ENCODE assay signal across 8 cellular contexts in genomic region chrX:16719334-16720084, GRCh38. TPM values are rescaled to one million over a fixed set of nuclear protein-coding genes. Genes with fewer than 3 reads are reported as not detected.
A peak's percentile ranks its signal among the peaks of the same experiment; 100 is the strongest.
DNase-seq lines count a peak whose midpoint lies in the region; ATAC-seq and TF ChIP-seq lines count a peak whose summit lies in the region.

TSS of gene SYAP1 (plus strand) at chrX:16719612. CDS start at chrX:16719725, 113 bp downstream.

- TF ChIP-seq CTCF in GM10248 (IDR thresholded peaks at IDR 0.05; ENCODE audit: control extremely low read depth, extremely low read depth, low read depth, missing control alignments) = no peak
- no peak for TF ChIP-seq CTCF in omental fat pad (IDR thresholded peaks at IDR 0.05)
- no peak for TF ChIP-seq CTCF in testis (IDR thresholded peaks at IDR 0.05)

- no peaks in the 10 kb centered on the region for H3K27me3 Mint-ChIP-seq in activated naive CD8-positive, alpha-beta T cell

- H3K4me1 Mint-ChIP-seq in activated naive CD8-positive, alpha-beta T cell (ENCODE audit: low read depth) = peaks cover 30% of the 10 kb centered on the region

- peak within 1 kb of the TSS; percentile 63 to 80 for H3K4me3 ChIP-seq in testis

- no peaks in the 10 kb centered on the region for H3K27me3 ChIP-seq in testis

- peak within 1 kb of the TSS; percentile 92 for H3K4me3 Mint-ChIP-seq in activated naive CD8-positive, alpha-beta T cell

- no peaks in the 10 kb centered on the region for H3K4me1 ChIP-seq in testis

- peak; percentile 87 for DNase-seq in GM10248 (ENCODE audit: extremely low spot score)
- DNase-seq in NCI-H1105 (lab: John Stamatoyannopoulos, UW) = peak; percentile 84
- peak; percentile 62 for DNase-seq in SKM-1 treated with dmso at 0.1 percent for 144 hours (lab: John Stamatoyannopoulos, UW; ENCODE audit: unreplicated experiment)
- peak; percentile 93 for DNase-seq in glomerular visceral epithelial cell (ENCODE audit: extremely low spot score)
- DNase-seq in omental fat pad (ENCODE audit: low spot score) = peak; percentile 96
- peak; percentile 95 for DNase-seq in testis

- CTCF ChIA-PET in GM10248 (lab: Yijun Ruan, JAX) = interaction anchor here (1.0 to 1.3 kb wide), 3 partner anchors 14 to 16 kb away, joined by 3 to 4 read pairs (median 3); no protein-coding TSS in a partner anchor

- intact Hi-C loops in testis (cut with DNase I; ENCODE audit: low total_unique reads) = no loop called here

- no peaks in the 10 kb centered on the region for H3K9me3 Mint-ChIP-seq in activated naive CD8-positive, alpha-beta T cell (ENCODE audit: low read depth)

- H3K36me3 ChIP-seq in testis (ENCODE audit: low read depth, missing control alignments) = no peaks in the 10 kb centered on the region

- H3K9me3 ChIP-seq in testis = no peaks in the 10 kb centered on the region

- peak; percentile 69 for TF ChIP-seq POLR2A in testis (IDR thresholded peaks at IDR 0.05)

- 0% methylated on average over 10 of the region's 54 CpGs; no CpG with 5 or more reads in 1 of the 2 donors for WGBS in testis, 2 donors

- H3K27ac ChIP-seq in testis = peak within 1 kb of the TSS; percentile 91 to 92

- POLR2A ChIA-PET in GM10248 (lab: Yijun Ruan, JAX) = interaction anchor here (0.6 kb wide), 1 partner anchor 81 kb away, joined by 4 read pairs; no protein-coding TSS in a partner anchor

- ATAC-seq in HG02623 (IDR thresholded peaks at IDR 0.05; ENCODE audit: unreplicated experiment) (peak; percentile 97), omental fat pad (ENCODE audit: low FRiP score) (peak; percentile 98)

- peak within 1 kb of the TSS; percentile 96 for H3K27ac Mint-ChIP-seq in activated naive CD8-positive, alpha-beta T cell

- H3K36me3 Mint-ChIP-seq in activated naive CD8-positive, alpha-beta T cell = no peaks in the 10 kb centered on the region

RNA-seq across cellular contexts. Expression of gene SYAP1, which starts in this region (rescaled TPM):
- 10 to 100 TPM; 15.0 to 33.5 (median 25.1) TPM for total RNA-seq in omental fat pad
- total RNA-seq in testis = 10 to 100 TPM; 15.6 to 17.1 TPM
- polyA plus RNA-seq in testis (ENCODE audit: insufficient read depth, low read depth, low replicate concordance) = 9.0 TPM

Comparison
In these comparisons a context has a peak if more than half of its experiments do, and no peak if none do; other contexts are left out.
1. Peak in every context shown above with its lines: DNase-seq, ATAC-seq, H3K4me3 ChIP-seq and H3K27ac ChIP-seq.